Comparison of ENCODE assay signal across 1 cellular context in the genomic region with DNA sequence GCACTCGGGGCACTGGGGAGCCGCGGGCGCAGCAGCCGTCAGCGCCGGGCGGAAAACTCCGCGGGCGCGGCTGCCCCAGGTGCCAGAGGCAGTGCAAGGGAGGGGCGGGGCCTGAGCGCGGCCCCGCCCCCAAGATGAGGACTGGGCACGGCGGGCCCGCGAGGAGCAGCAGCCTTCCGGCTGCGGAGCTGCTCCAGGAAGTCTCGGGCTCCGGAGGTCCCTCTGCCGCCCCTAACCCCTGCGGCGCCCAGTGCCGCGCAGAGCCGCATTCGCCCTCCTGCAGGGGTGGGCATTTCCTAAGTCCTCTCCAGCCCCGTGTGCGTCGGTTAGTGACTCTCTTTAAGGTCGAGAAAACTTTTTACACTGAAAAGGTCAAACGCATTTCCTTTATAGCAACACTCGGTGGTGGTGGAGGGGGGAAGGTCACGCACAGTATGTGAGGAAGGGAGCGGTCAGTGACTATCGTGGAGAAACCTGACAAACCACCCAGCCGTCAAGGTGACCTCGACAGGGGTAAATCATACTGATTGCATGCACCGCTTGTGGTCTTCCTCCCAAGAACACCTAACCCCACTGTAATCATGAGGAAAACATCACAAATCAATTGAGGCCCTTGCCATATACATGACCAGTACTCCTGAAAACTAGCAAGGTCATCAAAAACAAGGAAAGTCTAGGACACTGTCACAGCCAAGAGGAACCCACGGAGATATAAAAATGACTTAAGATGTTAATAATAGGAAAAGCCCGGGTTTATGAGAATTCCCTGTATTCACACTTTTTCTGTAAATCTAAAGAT.
TF ChIP-seq lines count a peak whose summit lies in the region.

A gene (minus strand): TSS at position 60 of the 799 bp plus-strand sequence. CDS start 32,676 bp downstream, outside the sequence.

TF ChIP-seq in HEK293, 187 proteins besides CTCF, POLR2A, EP300 and RAD21 (continued from another document and continues in another):
- TF ChIP-seq ZNF366 (tag by site-specific recombination; conservative IDR thresholded peaks at IDR 0.05) (peak; percentile 43; the same call in 1 of the 2 replicates), ZNF341 (tag by site-specific recombination; IDR thresholded peaks at IDR 0.05; ENCODE audit: low read depth) (peak; percentile 74), WT1 (tag by site-specific recombination; IDR thresholded peaks at IDR 0.05) (0 out of 2 replicates have a peak, but pooled peaks have one; percentile 25), ZNF501 (tag by site-specific recombination; IDR thresholded peaks at IDR 0.05) (peak; percentile 85), SP2 (tag by site-specific recombination; IDR thresholded peaks at IDR 0.05) (peak; percentile 78), ZIC2 (tag by site-specific recombination; IDR thresholded peaks at IDR 0.05) (peak; percentile 94), ZBTB48 (tag by site-specific recombination; IDR thresholded peaks at IDR 0.05) (peak; percentile 49; the same call in 1 of the 2 replicates), ZNF585B (tag by site-specific recombination; IDR thresholded peaks at IDR 0.05) (no peak), KLF16 (tag by site-specific recombination; IDR thresholded peaks at IDR 0.05) (0 out of 2 replicates have a peak, but pooled peaks have one; percentile 69), ZNF510 (tag by site-specific recombination; IDR thresholded peaks at IDR 0.05; ENCODE audit: insufficient replicate concordance) (peak; percentile 5), ZFP41 (tag by site-specific recombination; IDR thresholded peaks at IDR 0.05; ENCODE audit: borderline replicate concordance) (no peak), KLF9 (tag by site-specific recombination; IDR thresholded peaks at IDR 0.05; ENCODE audit: low read depth) (peak; percentile 70), ZSCAN16 (tag by site-specific recombination; IDR thresholded peaks at IDR 0.05) (0 out of 2 replicates have a peak, but pooled peaks have one; percentile 8), ZXDB (tag by site-specific recombination; IDR thresholded peaks at IDR 0.05) (peak; percentile 80), TCF7L2 (IDR thresholded peaks at IDR 0.05; ENCODE audit: borderline replicate concordance, low read depth, low read length) (no peak), ZBTB17 (tag by site-specific recombination; IDR thresholded peaks at IDR 0.05) (peak; percentile 68), ZEB2 (tag by site-specific recombination; IDR thresholded peaks at IDR 0.05) (peak; percentile 76), ZNF324 (tag by site-specific recombination; IDR thresholded peaks at IDR 0.05) (peak; percentile 49; the same call in 1 of the 2 replicates), ZNF266 (tag by site-specific recombination; IDR thresholded peaks at IDR 0.05; ENCODE audit: low read depth) (no peak), ZNF76 (tag by site-specific recombination; IDR thresholded peaks at IDR 0.05; ENCODE audit: borderline replicate concordance, low read depth) (no peak; the same call in 1 of the 2 replicates), IKZF3 (tag by site-specific recombination; IDR thresholded peaks at IDR 0.05) (peak; percentile 72; the same call in 1 of the 2 replicates), PRDM1 (tag by site-specific recombination; IDR thresholded peaks at IDR 0.05) (peak; percentile 69), SP3 (tag by site-specific recombination; IDR thresholded peaks at IDR 0.05) (peak; percentile 61), ZNF600 (tag by site-specific recombination; IDR thresholded peaks at IDR 0.05) (peak; percentile 88), KLF10 (tag by site-specific recombination; IDR thresholded peaks at IDR 0.05) (no peak; the same call in 1 of the 2 replicates), KLF8 (tag by site-specific recombination; IDR thresholded peaks at IDR 0.05) (peak; percentile 77), ZFP69B (tag by site-specific recombination; IDR thresholded peaks at IDR 0.05) (no peak), ZNF529 (tag by site-specific recombination; IDR thresholded peaks at IDR 0.05; ENCODE audit: insufficient replicate concordance) (no peak)
- TF ChIP-seq, protein P1, sequence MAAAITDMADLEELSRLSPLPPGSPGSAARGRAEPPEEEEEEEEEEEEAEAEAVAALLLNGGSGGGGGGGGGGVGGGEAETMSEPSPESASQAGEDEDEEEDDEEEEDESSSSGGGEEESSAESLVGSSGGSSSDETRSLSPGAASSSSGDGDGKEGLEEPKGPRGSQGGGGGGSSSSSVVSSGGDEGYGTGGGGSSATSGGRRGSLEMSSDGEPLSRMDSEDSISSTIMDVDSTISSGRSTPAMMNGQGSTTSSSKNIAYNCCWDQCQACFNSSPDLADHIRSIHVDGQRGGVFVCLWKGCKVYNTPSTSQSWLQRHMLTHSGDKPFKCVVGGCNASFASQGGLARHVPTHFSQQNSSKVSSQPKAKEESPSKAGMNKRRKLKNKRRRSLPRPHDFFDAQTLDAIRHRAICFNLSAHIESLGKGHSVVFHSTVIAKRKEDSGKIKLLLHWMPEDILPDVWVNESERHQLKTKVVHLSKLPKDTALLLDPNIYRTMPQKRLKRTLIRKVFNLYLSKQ (tag by site-specific recombination; IDR thresholded peaks at IDR 0.05; ENCODE audit: borderline replicate concordance) = no peak
- TF ChIP-seq, protein P2, sequence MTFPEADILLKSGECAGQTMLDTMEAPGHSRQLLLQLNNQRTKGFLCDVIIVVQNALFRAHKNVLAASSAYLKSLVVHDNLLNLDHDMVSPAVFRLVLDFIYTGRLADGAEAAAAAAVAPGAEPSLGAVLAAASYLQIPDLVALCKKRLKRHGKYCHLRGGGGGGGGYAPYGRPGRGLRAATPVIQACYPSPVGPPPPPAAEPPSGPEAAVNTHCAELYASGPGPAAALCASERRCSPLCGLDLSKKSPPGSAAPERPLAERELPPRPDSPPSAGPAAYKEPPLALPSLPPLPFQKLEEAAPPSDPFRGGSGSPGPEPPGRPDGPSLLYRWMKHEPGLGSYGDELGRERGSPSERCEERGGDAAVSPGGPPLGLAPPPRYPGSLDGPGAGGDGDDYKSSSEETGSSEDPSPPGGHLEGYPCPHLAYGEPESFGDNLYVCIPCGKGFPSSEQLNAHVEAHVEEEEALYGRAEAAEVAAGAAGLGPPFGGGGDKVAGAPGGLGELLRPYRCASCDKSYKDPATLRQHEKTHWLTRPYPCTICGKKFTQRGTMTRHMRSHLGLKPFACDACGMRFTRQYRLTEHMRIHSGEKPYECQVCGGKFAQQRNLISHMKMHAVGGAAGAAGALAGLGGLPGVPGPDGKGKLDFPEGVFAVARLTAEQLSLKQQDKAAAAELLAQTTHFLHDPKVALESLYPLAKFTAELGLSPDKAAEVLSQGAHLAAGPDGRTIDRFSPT (tag by site-specific recombination; IDR thresholded peaks at IDR 0.05) = peak; percentile 79; the same call in 1 of the 2 replicates
- TF ChIP-seq, protein P3, sequence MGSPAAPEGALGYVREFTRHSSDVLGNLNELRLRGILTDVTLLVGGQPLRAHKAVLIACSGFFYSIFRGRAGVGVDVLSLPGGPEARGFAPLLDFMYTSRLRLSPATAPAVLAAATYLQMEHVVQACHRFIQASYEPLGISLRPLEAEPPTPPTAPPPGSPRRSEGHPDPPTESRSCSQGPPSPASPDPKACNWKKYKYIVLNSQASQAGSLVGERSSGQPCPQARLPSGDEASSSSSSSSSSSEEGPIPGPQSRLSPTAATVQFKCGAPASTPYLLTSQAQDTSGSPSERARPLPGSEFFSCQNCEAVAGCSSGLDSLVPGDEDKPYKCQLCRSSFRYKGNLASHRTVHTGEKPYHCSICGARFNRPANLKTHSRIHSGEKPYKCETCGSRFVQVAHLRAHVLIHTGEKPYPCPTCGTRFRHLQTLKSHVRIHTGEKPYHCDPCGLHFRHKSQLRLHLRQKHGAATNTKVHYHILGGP (tag by site-specific recombination; IDR thresholded peaks at IDR 0.05) = no peak
- TF ChIP-seq, protein P4, sequence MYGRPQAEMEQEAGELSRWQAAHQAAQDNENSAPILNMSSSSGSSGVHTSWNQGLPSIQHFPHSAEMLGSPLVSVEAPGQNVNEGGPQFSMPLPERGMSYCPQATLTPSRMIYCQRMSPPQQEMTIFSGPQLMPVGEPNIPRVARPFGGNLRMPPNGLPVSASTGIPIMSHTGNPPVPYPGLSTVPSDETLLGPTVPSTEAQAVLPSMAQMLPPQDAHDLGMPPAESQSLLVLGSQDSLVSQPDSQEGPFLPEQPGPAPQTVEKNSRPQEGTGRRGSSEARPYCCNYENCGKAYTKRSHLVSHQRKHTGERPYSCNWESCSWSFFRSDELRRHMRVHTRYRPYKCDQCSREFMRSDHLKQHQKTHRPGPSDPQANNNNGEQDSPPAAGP (tag by site-specific recombination; IDR thresholded peaks at IDR 0.05) = peak; percentile 21; the same call in 1 of the 2 replicates
- TF ChIP-seq, protein P5, sequence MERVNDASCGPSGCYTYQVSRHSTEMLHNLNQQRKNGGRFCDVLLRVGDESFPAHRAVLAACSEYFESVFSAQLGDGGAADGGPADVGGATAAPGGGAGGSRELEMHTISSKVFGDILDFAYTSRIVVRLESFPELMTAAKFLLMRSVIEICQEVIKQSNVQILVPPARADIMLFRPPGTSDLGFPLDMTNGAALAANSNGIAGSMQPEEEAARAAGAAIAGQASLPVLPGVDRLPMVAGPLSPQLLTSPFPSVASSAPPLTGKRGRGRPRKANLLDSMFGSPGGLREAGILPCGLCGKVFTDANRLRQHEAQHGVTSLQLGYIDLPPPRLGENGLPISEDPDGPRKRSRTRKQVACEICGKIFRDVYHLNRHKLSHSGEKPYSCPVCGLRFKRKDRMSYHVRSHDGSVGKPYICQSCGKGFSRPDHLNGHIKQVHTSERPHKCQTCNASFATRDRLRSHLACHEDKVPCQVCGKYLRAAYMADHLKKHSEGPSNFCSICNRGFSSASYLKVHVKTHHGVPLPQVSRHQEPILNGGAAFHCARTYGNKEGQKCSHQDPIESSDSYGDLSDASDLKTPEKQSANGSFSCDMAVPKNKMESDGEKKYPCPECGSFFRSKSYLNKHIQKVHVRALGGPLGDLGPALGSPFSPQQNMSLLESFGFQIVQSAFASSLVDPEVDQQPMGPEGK (tag by site-specific recombination; IDR thresholded peaks at IDR 0.05) = peak; percentile 68
- TF ChIP-seq, protein P6, sequence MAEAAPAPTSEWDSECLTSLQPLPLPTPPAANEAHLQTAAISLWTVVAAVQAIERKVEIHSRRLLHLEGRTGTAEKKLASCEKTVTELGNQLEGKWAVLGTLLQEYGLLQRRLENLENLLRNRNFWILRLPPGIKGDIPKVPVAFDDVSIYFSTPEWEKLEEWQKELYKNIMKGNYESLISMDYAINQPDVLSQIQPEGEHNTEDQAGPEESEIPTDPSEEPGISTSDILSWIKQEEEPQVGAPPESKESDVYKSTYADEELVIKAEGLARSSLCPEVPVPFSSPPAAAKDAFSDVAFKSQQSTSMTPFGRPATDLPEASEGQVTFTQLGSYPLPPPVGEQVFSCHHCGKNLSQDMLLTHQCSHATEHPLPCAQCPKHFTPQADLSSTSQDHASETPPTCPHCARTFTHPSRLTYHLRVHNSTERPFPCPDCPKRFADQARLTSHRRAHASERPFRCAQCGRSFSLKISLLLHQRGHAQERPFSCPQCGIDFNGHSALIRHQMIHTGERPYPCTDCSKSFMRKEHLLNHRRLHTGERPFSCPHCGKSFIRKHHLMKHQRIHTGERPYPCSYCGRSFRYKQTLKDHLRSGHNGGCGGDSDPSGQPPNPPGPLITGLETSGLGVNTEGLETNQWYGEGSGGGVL (tag by site-specific recombination; IDR thresholded peaks at IDR 0.05) = 0 out of 2 replicates have a peak, but pooled peaks have one; percentile 20
- TF ChIP-seq, protein P7, sequence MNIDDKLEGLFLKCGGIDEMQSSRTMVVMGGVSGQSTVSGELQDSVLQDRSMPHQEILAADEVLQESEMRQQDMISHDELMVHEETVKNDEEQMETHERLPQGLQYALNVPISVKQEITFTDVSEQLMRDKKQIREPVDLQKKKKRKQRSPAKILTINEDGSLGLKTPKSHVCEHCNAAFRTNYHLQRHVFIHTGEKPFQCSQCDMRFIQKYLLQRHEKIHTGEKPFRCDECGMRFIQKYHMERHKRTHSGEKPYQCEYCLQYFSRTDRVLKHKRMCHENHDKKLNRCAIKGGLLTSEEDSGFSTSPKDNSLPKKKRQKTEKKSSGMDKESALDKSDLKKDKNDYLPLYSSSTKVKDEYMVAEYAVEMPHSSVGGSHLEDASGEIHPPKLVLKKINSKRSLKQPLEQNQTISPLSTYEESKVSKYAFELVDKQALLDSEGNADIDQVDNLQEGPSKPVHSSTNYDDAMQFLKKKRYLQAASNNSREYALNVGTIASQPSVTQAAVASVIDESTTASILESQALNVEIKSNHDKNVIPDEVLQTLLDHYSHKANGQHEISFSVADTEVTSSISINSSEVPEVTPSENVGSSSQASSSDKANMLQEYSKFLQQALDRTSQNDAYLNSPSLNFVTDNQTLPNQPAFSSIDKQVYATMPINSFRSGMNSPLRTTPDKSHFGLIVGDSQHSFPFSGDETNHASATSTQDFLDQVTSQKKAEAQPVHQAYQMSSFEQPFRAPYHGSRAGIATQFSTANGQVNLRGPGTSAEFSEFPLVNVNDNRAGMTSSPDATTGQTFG (tag by site-specific recombination; IDR thresholded peaks at IDR 0.05; ENCODE audit: borderline replicate concordance) = no peak
- TF ChIP-seq, protein P8, sequence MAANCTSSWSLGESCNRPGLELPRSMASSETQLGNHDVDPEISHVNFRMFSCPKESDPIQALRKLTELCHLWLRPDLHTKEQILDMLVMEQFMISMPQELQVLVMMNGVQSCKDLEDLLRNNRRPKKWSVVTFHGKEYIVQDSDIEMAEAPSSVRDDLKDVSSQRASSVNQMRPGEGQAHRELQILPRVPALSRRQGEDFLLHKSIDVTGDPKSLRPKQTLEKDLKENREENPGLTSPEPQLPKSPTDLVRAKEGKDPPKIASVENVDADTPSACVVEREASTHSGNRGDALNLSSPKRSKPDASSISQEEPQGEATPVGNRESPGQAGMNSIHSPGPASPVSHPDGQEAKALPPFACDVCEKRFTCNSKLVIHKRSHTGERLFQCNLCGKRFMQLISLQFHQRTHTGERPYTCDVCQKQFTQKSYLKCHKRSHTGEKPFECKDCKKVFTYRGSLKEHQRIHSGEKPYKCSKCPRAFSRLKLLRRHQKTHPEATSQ (tag by site-specific recombination; IDR thresholded peaks at IDR 0.05) = 0 out of 2 replicates have a peak, but pooled peaks have one; percentile 36
- TF ChIP-seq, protein P9, sequence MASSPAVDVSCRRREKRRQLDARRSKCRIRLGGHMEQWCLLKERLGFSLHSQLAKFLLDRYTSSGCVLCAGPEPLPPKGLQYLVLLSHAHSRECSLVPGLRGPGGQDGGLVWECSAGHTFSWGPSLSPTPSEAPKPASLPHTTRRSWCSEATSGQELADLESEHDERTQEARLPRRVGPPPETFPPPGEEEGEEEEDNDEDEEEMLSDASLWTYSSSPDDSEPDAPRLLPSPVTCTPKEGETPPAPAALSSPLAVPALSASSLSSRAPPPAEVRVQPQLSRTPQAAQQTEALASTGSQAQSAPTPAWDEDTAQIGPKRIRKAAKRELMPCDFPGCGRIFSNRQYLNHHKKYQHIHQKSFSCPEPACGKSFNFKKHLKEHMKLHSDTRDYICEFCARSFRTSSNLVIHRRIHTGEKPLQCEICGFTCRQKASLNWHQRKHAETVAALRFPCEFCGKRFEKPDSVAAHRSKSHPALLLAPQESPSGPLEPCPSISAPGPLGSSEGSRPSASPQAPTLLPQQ (tag by site-specific recombination; IDR thresholded peaks at IDR 0.05) = 0 out of 2 replicates have a peak, but pooled peaks have one; percentile 32
